11 cellular contexts compared by ENCODE assay signal in genomic region chr11:120137611-120138521, GRCh38. TPM values are rescaled to one million over a fixed set of nuclear protein-coding genes. Genes with fewer than 3 reads are reported as not detected.
DNase-seq lines count a peak whose midpoint lies in the region; ATAC-seq, FAIRE-seq and TF ChIP-seq lines count a peak whose summit lies in the region.
"Had no signal": no experiment of that assay in that cellular context is flagged by ENCODE, and none has a peak within 500 bp of the region (broad histone marks: within the 10 kb centered on the region; RNA-seq: fewer than 3 reads in every experiment).

TRIM29 (minus strand) TSS chr11:120138113; CDS start chr11:120138031, 82 bp downstream.

- H3K4me2 ChIP-seq in HepG2 (ENCODE audit: low read depth, low read length) = no peak within 1 kb of the TSS

- CTCF ChIA-PET in HepG2 (lab: Yijun Ruan, JAX; ENCODE audit: low intra/inter-chr PET ratio, low total read pairs) = no interaction called here

- DNase-seq in right lobe of liver (peak in 2 of 3 donors; percentile 16 to 39), HepG2 (ENCODE audit: low spot score) (no peak), left lung (no peak), ureter (ENCODE audit: low spot score) (peak; percentile 88), Ammon's horn (ENCODE audit: low spot score) (no peak), NCI-H1092 (lab: John Stamatoyannopoulos, UW) (no peak)
- DNase-seq in activated CD8-positive, alpha-beta memory T cell treated with anti-CD3 and anti-CD28 coated beads, Interleukin-2, amount 50 U/mL, for 48 hours = peak; percentile 26
- DNase-seq: CD4-positive, CD25-positive, alpha-beta regulatory T cell had no signal

- no peaks in the 10 kb centered on the region for H3K9me3 ChIP-seq in right lobe of liver
- no peaks in the 10 kb centered on the region for H3K9me3 ChIP-seq in HepG2 (ENCODE audit: low read length)
- H3K9me3 ChIP-seq in left lung = no peaks in the 10 kb centered on the region
- H3K9me3 ChIP-seq: HAP-1 had no signal

- ATAC-seq in right lobe of liver = no peak
- ATAC-seq in HepG2 = no peak
- ATAC-seq in left lung = peak; percentile 51
- ATAC-seq in GM21825 (IDR thresholded peaks at IDR 0.05; ENCODE audit: unreplicated experiment) = no peak

- H3K27me3 ChIP-seq in right lobe of liver = no peaks in the 10 kb centered on the region
- H3K27me3 ChIP-seq in HepG2 (ENCODE audit: control insufficient read depth in 1 of 2, insufficient read depth in 2 of 2, low read length in 2 of 2) = peaks cover 13 to 49% of the 10 kb centered on the region in 2 experiments
- peaks cover 0 to 25% of the 10 kb centered on the region in 2 donors for H3K27me3 ChIP-seq in left lung

- H3K9ac ChIP-seq in HepG2 (ENCODE audit: insufficient read depth, low read depth, low read length) = no peak within 1 kb of the TSS

- no peak for TF ChIP-seq CTCF in right lobe of liver (IDR thresholded peaks at IDR 0.05)
- TF ChIP-seq CTCF in HepG2 (CRISPR knock-in tag; IDR thresholded peaks at IDR 0.05) = no peak
- TF ChIP-seq CTCF in left lung (IDR thresholded peaks at IDR 0.05) = no peak

- in situ Hi-C loops in HepG2 (cut with HindIII; ENCODE audit: extremely low pct_ligation_motif_present, low pct_unique_long_range_greater_than_20kb) = no loop called here

- WGBS in right lobe of liver (ENCODE audit: insufficient coverage, low coverage, low lambda C conversion rate, missing lambda C conversion rate) = 56% methylated on average over 13 of the region's 41 CpGs
- 58% methylated on average over 22 of the region's 41 CpGs for WGBS in HepG2 (ENCODE audit: low lambda C conversion rate)

- H3K36me3 ChIP-seq in right lobe of liver (no peaks in the 10 kb centered on the region), HepG2 (replicated peaks in 1 of 2; ENCODE audit: control insufficient read depth in 1 of 2, insufficient read depth in 2 of 2, low read length in 2 of 2) (no peaks in the 10 kb centered on the region), left lung (no peaks in the 10 kb centered on the region)
- H3K36me3 ChIP-seq: HAP-1 had no signal

- no peak for FAIRE-seq in HepG2 (lab: Jason Lieb, UNC)

- H3K27ac ChIP-seq in right lobe of liver (no peak within 1 kb of the TSS), HepG2 (ENCODE audit: extremely low read length, insufficient read depth, low read length) (no peak within 1 kb of the TSS), left lung (no peak within 1 kb of the TSS)

- intact Hi-C loops in right lobe of liver (cut with DNase I) = no loop called here
- intact Hi-C loops in HepG2 (cut with micrococcal nuclease; ENCODE audit: unreplicated experiment) = no loop called here
- intact Hi-C loops in left lung (cut with DNase I) = no loop called here

- no peak within 1 kb of the TSS for H2AFZ ChIP-seq in HepG2 (ENCODE audit: low read length)

- TF ChIP-seq EP300 in HepG2 (IDR thresholded peaks at IDR 0.05; ENCODE audit: low read depth in 2 of 2, low read length in 2 of 2) (no peak), HepG2 (CRISPR knock-in tag; IDR thresholded peaks at IDR 0.05; ENCODE audit: borderline replicate concordance) (no peak)

- H3K79me2 ChIP-seq in HepG2 (ENCODE audit: insufficient read depth, low read length) = no peaks in the 10 kb centered on the region

- BruUV-seq in HepG2 (replicated peaks; lab: Mats Ljungman, UMichigan) = no TSS peak

- POLR2A ChIA-PET in HepG2 (lab: Yijun Ruan, JAX) = no interaction called here

- no peaks in the 10 kb centered on the region for H3K4me1 ChIP-seq in right lobe of liver
- no peaks in the 10 kb centered on the region for H3K4me1 ChIP-seq in HepG2 (ENCODE audit: insufficient read depth, low read length)
- no peaks in the 10 kb centered on the region for H3K4me1 ChIP-seq in left lung
- H3K4me1 ChIP-seq: HAP-1 had no signal

- H4K20me1 ChIP-seq in HepG2 (ENCODE audit: insufficient read depth, low read length) = no peaks in the 10 kb centered on the region

- H3K4me3 ChIP-seq in right lobe of liver = no peak within 1 kb of the TSS
- H3K4me3 ChIP-seq in HepG2 (replicated peaks in 1 of 3; ENCODE audit: insufficient read depth in 1 of 3, low read depth in 2 of 3, low read length in 3 of 3) = no peak within 1 kb of the TSS
- H3K4me3 ChIP-seq in left lung = no peak within 1 kb of the TSS
- H3K4me3 ChIP-seq: HAP-1 had no signal

- TF ChIP-seq POLR2A in right lobe of liver (IDR thresholded peaks at IDR 0.05) (no peak), HepG2 (IDR thresholded peaks at IDR 0.05; ENCODE audit: insufficient read depth in 1 of 2, low read depth in 2 of 2, low read length in 2 of 2) (no peak)

- no peak for TF ChIP-seq RAD21 in HepG2 (CRISPR knock-in tag; IDR thresholded peaks at IDR 0.05)

TF ChIP-seq in HepG2, 621 proteins besides CTCF, POLR2A, EP300 and RAD21:
- no peak for TF ChIP-seq ZMAT5 (CRISPR knock-in tag; IDR thresholded peaks at IDR 0.05; ENCODE audit: borderline replicate concordance, low read depth)
- no peak for TF ChIP-seq HHEX (CRISPR knock-in tag; IDR thresholded peaks at IDR 0.05)
- TF ChIP-seq, protein P1, sequence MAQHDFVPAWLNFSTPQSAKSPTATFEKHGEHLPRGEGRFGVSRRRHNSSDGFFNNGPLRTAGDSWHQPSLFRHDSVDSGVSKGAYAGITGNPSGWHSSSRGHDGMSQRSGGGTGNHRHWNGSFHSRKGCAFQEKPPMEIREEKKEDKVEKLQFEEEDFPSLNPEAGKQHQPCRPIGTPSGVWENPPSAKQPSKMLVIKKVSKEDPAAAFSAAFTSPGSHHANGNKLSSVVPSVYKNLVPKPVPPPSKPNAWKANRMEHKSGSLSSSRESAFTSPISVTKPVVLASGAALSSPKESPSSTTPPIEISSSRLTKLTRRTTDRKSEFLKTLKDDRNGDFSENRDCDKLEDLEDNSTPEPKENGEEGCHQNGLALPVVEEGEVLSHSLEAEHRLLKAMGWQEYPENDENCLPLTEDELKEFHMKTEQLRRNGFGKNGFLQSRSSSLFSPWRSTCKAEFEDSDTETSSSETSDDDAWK (CRISPR knock-in tag; IDR thresholded peaks at IDR 0.05) = no peak
- TF ChIP-seq TGIF2 (CRISPR knock-in tag; IDR thresholded peaks at IDR 0.05) = no peak
- TF ChIP-seq MIER3 (CRISPR knock-in tag; IDR thresholded peaks at IDR 0.05; ENCODE audit: borderline replicate concordance) = no peak

RNA-seq across cellular contexts. Expression of gene TRIM29, which starts in this region (rescaled TPM):
- total RNA-seq in right lobe of liver (1 to 10 TPM in 4 of 6 experiments, not detected in 2; 1.1 to 2.1 (median 1.3) TPM), HepG2 (2016; rRNA removed; fragmentation: Illumina TruSeq; extraction: Trizol) (0.84 and 0.86 TPM in 2 replicates), left lung (1 to 10 TPM; 2.3 to 5.4 TPM), ureter (192 TPM)
- total RNA-seq in HepG2 (2016; cell fraction: cytosol; rRNA removed; fragmentation: Illumina TruSeq; extraction: Trizol; ENCODE audit: low read depth) = not detected in 2 replicates
- 0.58 and 0.74 TPM in 2 replicates for total RNA-seq in HepG2 (2016; cell fraction: insoluble cytoplasmic fraction; rRNA removed; fragmentation: Illumina TruSeq; extraction: Trizol)
- 0.62 and 0.72 TPM in 2 replicates for total RNA-seq in HepG2 (2016; cell fraction: membrane; rRNA removed; fragmentation: Illumina TruSeq; extraction: Trizol)
- 1.7 and 2.0 TPM in 2 replicates for total RNA-seq in HepG2 (2016; cell fraction: nucleus; rRNA removed; fragmentation: Illumina TruSeq; extraction: Trizol)
- polyA plus RNA-seq in HepG2 (2011; rRNA removed) = 0.86 and 1.2 TPM in 2 replicates
- 0.78 and 0.83 TPM in 2 replicates for polyA plus RNA-seq in HepG2 (2011; cell fraction: cytosol; rRNA removed)
- polyA plus RNA-seq in HepG2 (2011; cell fraction: nucleus; rRNA removed) = 2.2 and 4.0 TPM in 2 replicates
- polyA plus RNA-seq in HepG2 (2012) = 0.47 and 0.95 TPM in 2 replicates
- 0.41 and 0.44 TPM in 2 replicates for polyA plus RNA-seq in HepG2 (2016; cell fraction: cytosol; fragmentation: Illumina TruSeq; extraction: Trizol; ENCODE audit: low read depth)
- 0.74 and 0.80 TPM in 2 replicates for polyA plus RNA-seq in HepG2 (2016; cell fraction: insoluble cytoplasmic fraction; fragmentation: Illumina TruSeq; extraction: Trizol; ENCODE audit: low read depth)
- polyA plus RNA-seq in HepG2 (2016; cell fraction: membrane; fragmentation: Illumina TruSeq; extraction: Trizol; ENCODE audit: low read depth) = 0.31 and 0.92 TPM in 2 replicates
- polyA plus RNA-seq in HepG2 (2016; cell fraction: nucleus; fragmentation: Illumina TruSeq; extraction: Trizol; ENCODE audit: insufficient read depth, low read depth) = 0.56 and 0.81 TPM in 2 replicates
- polyA minus RNA-seq in HepG2 (2011; rRNA and poly(A)+ RNA removed; ENCODE audit: low replicate concordance) = 14.4 and 285 TPM in 2 replicates
- polyA minus RNA-seq in HepG2 (2011; cell fraction: cytosol; rRNA and poly(A)+ RNA removed) = 1.2 and 2.0 TPM in 2 replicates
- 6.6 and 14.2 TPM in 2 replicates for polyA minus RNA-seq in HepG2 (2011; cell fraction: nucleus; rRNA and poly(A)+ RNA removed)
- total RNA-seq: CD4-positive, CD25-positive, alpha-beta regulatory T cell; lung microvascular endothelial cell had no signal
- polyA plus RNA-seq: CD4-positive, CD25-positive, alpha-beta regulatory T cell had no signal

Comparison
In these comparisons a context has a peak if more than half of its experiments do, and no peak if none do; other contexts are left out.
1. RNA of gene TRIM29 (total RNA-seq): 192 TPM in ureter (single experiment); 2.3 to 5.4 TPM in left lung, 1.1 to 2.1 TPM in right lobe of liver and 0.58 to 2.0 TPM in HepG2; every median in the first group is over 10 times any median in the second.
2. DNase-seq: peak in right lobe of liver (2 of 3), activated CD8-positive, alpha-beta memory T cell treated with anti-CD3 and anti-CD28 coated beads, Interleukin-2, amount 50 U/mL, for 48 hours (single experiment) and ureter (single experiment); none in HepG2 (single experiment), left lung (0 of 2), Ammon's horn (single experiment) and NCI-H1092 (single experiment).